In genomic region chr4:139515531-139515958, GRCh38 we compare ENCODE assay signal across 30 cellular contexts. TPM values are rescaled to one million over a fixed set of nuclear protein-coding genes. Genes with fewer than 3 reads are reported as not detected.
A peak's percentile ranks its signal among the peaks of the same experiment; 100 is the strongest.
DNase-seq lines count a peak whose midpoint lies in the region; ATAC-seq and TF ChIP-seq lines count a peak whose summit lies in the region.
"Had no signal": no experiment of that assay in that cellular context is flagged by ENCODE, and none has a peak within 500 bp of the region (broad histone marks: within the 10 kb centered on the region; RNA-seq: fewer than 3 reads in every experiment).

No MANE protein-coding gene starts in this region.

- TF ChIP-seq EP300 in esophagus muscularis mucosa (IDR thresholded peaks at IDR 0.05), result no peak

- no peak overlapping the region for H3K4me3 Mint-ChIP-seq in effector memory CD8-positive, alpha-beta T cell
- H3K4me3 Mint-ChIP-seq: activated CD4-positive, alpha-beta memory T cell treated with anti-CD3 and anti-CD28 coated beads for 36 hours; natural killer cell; stimulated activated naive CD8-positive, alpha-beta T cell treated with anti-CD3 and anti-CD28 coated beads, Interleukin-15, amount 100 ng/mL, for 72 hours had no signal

- no peak for ATAC-seq in effector memory CD8-positive, alpha-beta T cell (replicated peaks)
- ATAC-seq in left ventricle myocardium superior, result peak; percentile 84
- peak; percentile 84 to 92 for ATAC-seq in gastrocnemius medialis
- no peak for ATAC-seq in GM21786 (IDR thresholded peaks at IDR 0.05; ENCODE audit: unreplicated experiment)
- ATAC-seq: mucosa of descending colon; natural killer cell; PC-3; stimulated activated naive CD8-positive, alpha-beta T cell treated with anti-CD3 and anti-CD28 coated beads, Interleukin-15, amount 100 ng/mL, for 72 hours had no signal

- DNase-seq in NCI-H2227 (lab: John Stamatoyannopoulos, UW; ENCODE audit: unreplicated experiment) (peak; percentile 3), NCI-H2227 treated with DMSO at 0.1 percent for 48 hours (lab: John Stamatoyannopoulos, UW) (no peak), left ventricle myocardium superior (no peak), gastrocnemius medialis (peak in 1 of 2 donors; percentile 40), esophagus muscularis mucosa (ENCODE audit: extremely low spot score) (no peak), HK-2 (ENCODE audit: unreplicated experiment) (no peak)
- DNase-seq in effector memory CD8-positive, alpha-beta T cell, result no peak
- DNase-seq: activated CD4-positive, alpha-beta memory T cell treated with anti-CD3 and anti-CD28 coated beads for 36 hours; activated CD4-positive, alpha-beta T cell treated with anti-CD3 and anti-CD28 coated beads for 1 hour; activated CD8-positive, alpha-beta memory T cell treated with anti-CD3 and anti-CD28 coated beads, Interleukin-2, amount 50 U/mL, for 4 hours; activated naive CD4-positive, alpha-beta T cell treated with Interleukin-2 at 50 U/mL for 16 hours; amniotic stem cell; Caco-2; colonic mucosa; DMS79 treated with DMSO at 0.1 percent for 48 hours; effector CD4-positive, alpha-beta T cell; head of caudate nucleus; KBM-7; mucosa of descending colon; natural killer cell; NCI-H1930; NCI-H2171 treated with DMSO at 0.1 percent for 48 hours; NCI-H524 treated with DMSO at 0.1 percent for 48 hours; PC-3; stimulated activated naive CD8-positive, alpha-beta T cell treated with anti-CD3 and anti-CD28 coated beads, Interleukin-15, amount 100 ng/mL, for 72 hours had no signal

- no peaks in the 10 kb centered on the region for H3K9me3 Mint-ChIP-seq in effector memory CD8-positive, alpha-beta T cell
- H3K9me3 Mint-ChIP-seq: activated CD4-positive, alpha-beta memory T cell treated with anti-CD3 and anti-CD28 coated beads for 36 hours; natural killer cell; stimulated activated naive CD8-positive, alpha-beta T cell treated with anti-CD3 and anti-CD28 coated beads, Interleukin-15, amount 100 ng/mL, for 72 hours had no signal

- TF ChIP-seq POLR2A in gastrocnemius medialis (IDR thresholded peaks at IDR 0.05) (no peak), esophagus muscularis mucosa (IDR thresholded peaks at IDR 0.05; ENCODE audit: low read depth) (no peak)

- H3K9me3 ChIP-seq in gastrocnemius medialis, result no peaks in the 10 kb centered on the region
- H3K9me3 ChIP-seq in esophagus muscularis mucosa, result no peaks in the 10 kb centered on the region
- H3K9me3 ChIP-seq: Caco-2, colonic mucosa, HAP-1, mucosa of descending colon had no signal

- intact Hi-C loops in left ventricle myocardium superior (cut with micrococcal nuclease) (no loop called here), gastrocnemius medialis (cut with DNase I; ENCODE audit: low total_unique reads) (no loop called here), esophagus muscularis mucosa (cut with DNase I) (no loop called here)

- peaks cover 38% of the 10 kb centered on the region for H3K36me3 Mint-ChIP-seq in effector memory CD8-positive, alpha-beta T cell (ENCODE audit: insufficient read depth)
- H3K36me3 Mint-ChIP-seq: natural killer cell had no signal

- no peak overlapping the region for H3K4me3 ChIP-seq in gastrocnemius medialis
- no peak overlapping the region for H3K4me3 ChIP-seq in esophagus muscularis mucosa
- H3K4me3 ChIP-seq: colonic mucosa, HAP-1, mucosa of descending colon had no signal

- H3K27me3 ChIP-seq in gastrocnemius medialis (no peaks in the 10 kb centered on the region), esophagus muscularis mucosa (no peaks in the 10 kb centered on the region)
- H3K27me3 ChIP-seq: colonic mucosa had no signal

- peaks cover 37 to 50% of the 10 kb centered on the region in 2 donors for H3K4me1 ChIP-seq in gastrocnemius medialis
- H3K4me1 ChIP-seq in esophagus muscularis mucosa, result peaks cover 3 to 10% (median 9%) of the 10 kb centered on the region in 4 donors
- H3K4me1 ChIP-seq: Caco-2, colonic mucosa, HAP-1 had no signal

- in situ Hi-C loops in gastrocnemius medialis (cut with MboI; ENCODE audit: low sequenced_read_pairs in 4 of 4), result loop anchor here in 1 of 4 donors (25.0 kb wide), 1 partner anchor 478 kb away; no protein-coding TSS in a partner anchor

- peak overlapping the region; percentile 61 to 83 (median 80) for H3K27ac ChIP-seq in gastrocnemius medialis
- H3K27ac ChIP-seq in esophagus muscularis mucosa (replicated peaks in 1 of 4), result no peak overlapping the region
- H3K27ac ChIP-seq: 22Rv1, C4-2B, colonic mucosa, HL-60 had no signal

- peaks cover 2 to 48% of the 10 kb centered on the region in 2 donors for H3K36me3 ChIP-seq in gastrocnemius medialis
- H3K36me3 ChIP-seq in esophagus muscularis mucosa, result peaks cover 22 to 90% (median 74%) of the 10 kb centered on the region in 4 donors
- H3K36me3 ChIP-seq: colonic mucosa had no signal

- H3K27me3 Mint-ChIP-seq in effector memory CD8-positive, alpha-beta T cell, result no peaks in the 10 kb centered on the region
- H3K27me3 Mint-ChIP-seq: activated CD4-positive, alpha-beta memory T cell treated with anti-CD3 and anti-CD28 coated beads for 36 hours; stimulated activated naive CD8-positive, alpha-beta T cell treated with anti-CD3 and anti-CD28 coated beads, Interleukin-15, amount 100 ng/mL, for 72 hours had no signal

- H3K4me1 Mint-ChIP-seq in effector memory CD8-positive, alpha-beta T cell (ENCODE audit: low read depth in 2 of 2), result no peaks in the 10 kb centered on the region
- H3K4me1 Mint-ChIP-seq: natural killer cell; stimulated activated naive CD8-positive, alpha-beta T cell treated with anti-CD3 and anti-CD28 coated beads, Interleukin-15, amount 100 ng/mL, for 72 hours had no signal

- WGBS in esophagus muscularis mucosa, result 36% methylated on average over 4 of the region's 4 CpGs

- no peak for TF ChIP-seq CTCF in gastrocnemius medialis (IDR thresholded peaks at IDR 0.05 in 4 of 5, conservative IDR thresholded peaks at IDR 0.05 in 1 of 5)
- TF ChIP-seq CTCF in esophagus muscularis mucosa (IDR thresholded peaks at IDR 0.05), result no peak

- H3K27ac Mint-ChIP-seq in effector memory CD8-positive, alpha-beta T cell, result peak overlapping the region; percentile 4 to 68
- H3K27ac Mint-ChIP-seq: activated CD4-positive, alpha-beta memory T cell treated with anti-CD3 and anti-CD28 coated beads for 36 hours; natural killer cell; stimulated activated naive CD8-positive, alpha-beta T cell treated with anti-CD3 and anti-CD28 coated beads, Interleukin-15, amount 100 ng/mL, for 72 hours had no signal

RNA-seq across cellular contexts. Expression of gene SETD7, which starts 40.5 kb away (rescaled TPM):
- total RNA-seq in left ventricle myocardium superior (50.0 TPM), gastrocnemius medialis (100 to 1,000 TPM in 3 of 4 donors, 10 to 100 TPM in 1; 73.1 to 134 (median 113) TPM), esophagus muscularis mucosa (10 to 100 TPM; 54.4 to 96.0 (median 63.9) TPM)

Comparison
In these comparisons a context has a peak if more than half of its experiments do, and no peak if none do; other contexts are left out.
1. ATAC-seq: peak in left ventricle myocardium superior (single experiment) and gastrocnemius medialis (2 of 2); none in effector memory CD8-positive, alpha-beta T cell (single experiment) and GM21786 (single experiment).
2. H3K27ac ChIP-seq: peak in gastrocnemius medialis (4 of 4); none in esophagus muscularis mucosa (0 of 4).